In genomic region chr10:71429929-71430328, GRCh38 we compare ENCODE assay signal across 1 cellular context.
TF ChIP-seq lines count a peak whose summit lies in the region.

No MANE protein-coding gene starts in this region.

TF ChIP-seq in GM23338, 12 proteins besides CTCF, POLR2A, EP300 and RAD21 (continued from another document):
- TF ChIP-seq, protein P1, sequence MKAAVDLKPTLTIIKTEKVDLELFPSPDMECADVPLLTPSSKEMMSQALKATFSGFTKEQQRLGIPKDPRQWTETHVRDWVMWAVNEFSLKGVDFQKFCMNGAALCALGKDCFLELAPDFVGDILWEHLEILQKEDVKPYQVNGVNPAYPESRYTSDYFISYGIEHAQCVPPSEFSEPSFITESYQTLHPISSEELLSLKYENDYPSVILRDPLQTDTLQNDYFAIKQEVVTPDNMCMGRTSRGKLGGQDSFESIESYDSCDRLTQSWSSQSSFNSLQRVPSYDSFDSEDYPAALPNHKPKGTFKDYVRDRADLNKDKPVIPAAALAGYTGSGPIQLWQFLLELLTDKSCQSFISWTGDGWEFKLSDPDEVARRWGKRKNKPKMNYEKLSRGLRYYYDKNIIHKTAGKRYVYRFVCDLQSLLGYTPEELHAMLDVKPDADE (IDR thresholded peaks at IDR 0.05) = no peak
- TF ChIP-seq EZH2 (IDR thresholded peaks at IDR 0.05; ENCODE audit: low read depth, unreplicated experiment) (no peak), ZNF114 (CRISPR knock-in tag; IDR thresholded peaks at IDR 0.05) (no peak), EZH2phosphoT487 (IDR thresholded peaks at IDR 0.05; ENCODE audit: unreplicated experiment) (no peak)
- TF ChIP-seq, protein P2, sequence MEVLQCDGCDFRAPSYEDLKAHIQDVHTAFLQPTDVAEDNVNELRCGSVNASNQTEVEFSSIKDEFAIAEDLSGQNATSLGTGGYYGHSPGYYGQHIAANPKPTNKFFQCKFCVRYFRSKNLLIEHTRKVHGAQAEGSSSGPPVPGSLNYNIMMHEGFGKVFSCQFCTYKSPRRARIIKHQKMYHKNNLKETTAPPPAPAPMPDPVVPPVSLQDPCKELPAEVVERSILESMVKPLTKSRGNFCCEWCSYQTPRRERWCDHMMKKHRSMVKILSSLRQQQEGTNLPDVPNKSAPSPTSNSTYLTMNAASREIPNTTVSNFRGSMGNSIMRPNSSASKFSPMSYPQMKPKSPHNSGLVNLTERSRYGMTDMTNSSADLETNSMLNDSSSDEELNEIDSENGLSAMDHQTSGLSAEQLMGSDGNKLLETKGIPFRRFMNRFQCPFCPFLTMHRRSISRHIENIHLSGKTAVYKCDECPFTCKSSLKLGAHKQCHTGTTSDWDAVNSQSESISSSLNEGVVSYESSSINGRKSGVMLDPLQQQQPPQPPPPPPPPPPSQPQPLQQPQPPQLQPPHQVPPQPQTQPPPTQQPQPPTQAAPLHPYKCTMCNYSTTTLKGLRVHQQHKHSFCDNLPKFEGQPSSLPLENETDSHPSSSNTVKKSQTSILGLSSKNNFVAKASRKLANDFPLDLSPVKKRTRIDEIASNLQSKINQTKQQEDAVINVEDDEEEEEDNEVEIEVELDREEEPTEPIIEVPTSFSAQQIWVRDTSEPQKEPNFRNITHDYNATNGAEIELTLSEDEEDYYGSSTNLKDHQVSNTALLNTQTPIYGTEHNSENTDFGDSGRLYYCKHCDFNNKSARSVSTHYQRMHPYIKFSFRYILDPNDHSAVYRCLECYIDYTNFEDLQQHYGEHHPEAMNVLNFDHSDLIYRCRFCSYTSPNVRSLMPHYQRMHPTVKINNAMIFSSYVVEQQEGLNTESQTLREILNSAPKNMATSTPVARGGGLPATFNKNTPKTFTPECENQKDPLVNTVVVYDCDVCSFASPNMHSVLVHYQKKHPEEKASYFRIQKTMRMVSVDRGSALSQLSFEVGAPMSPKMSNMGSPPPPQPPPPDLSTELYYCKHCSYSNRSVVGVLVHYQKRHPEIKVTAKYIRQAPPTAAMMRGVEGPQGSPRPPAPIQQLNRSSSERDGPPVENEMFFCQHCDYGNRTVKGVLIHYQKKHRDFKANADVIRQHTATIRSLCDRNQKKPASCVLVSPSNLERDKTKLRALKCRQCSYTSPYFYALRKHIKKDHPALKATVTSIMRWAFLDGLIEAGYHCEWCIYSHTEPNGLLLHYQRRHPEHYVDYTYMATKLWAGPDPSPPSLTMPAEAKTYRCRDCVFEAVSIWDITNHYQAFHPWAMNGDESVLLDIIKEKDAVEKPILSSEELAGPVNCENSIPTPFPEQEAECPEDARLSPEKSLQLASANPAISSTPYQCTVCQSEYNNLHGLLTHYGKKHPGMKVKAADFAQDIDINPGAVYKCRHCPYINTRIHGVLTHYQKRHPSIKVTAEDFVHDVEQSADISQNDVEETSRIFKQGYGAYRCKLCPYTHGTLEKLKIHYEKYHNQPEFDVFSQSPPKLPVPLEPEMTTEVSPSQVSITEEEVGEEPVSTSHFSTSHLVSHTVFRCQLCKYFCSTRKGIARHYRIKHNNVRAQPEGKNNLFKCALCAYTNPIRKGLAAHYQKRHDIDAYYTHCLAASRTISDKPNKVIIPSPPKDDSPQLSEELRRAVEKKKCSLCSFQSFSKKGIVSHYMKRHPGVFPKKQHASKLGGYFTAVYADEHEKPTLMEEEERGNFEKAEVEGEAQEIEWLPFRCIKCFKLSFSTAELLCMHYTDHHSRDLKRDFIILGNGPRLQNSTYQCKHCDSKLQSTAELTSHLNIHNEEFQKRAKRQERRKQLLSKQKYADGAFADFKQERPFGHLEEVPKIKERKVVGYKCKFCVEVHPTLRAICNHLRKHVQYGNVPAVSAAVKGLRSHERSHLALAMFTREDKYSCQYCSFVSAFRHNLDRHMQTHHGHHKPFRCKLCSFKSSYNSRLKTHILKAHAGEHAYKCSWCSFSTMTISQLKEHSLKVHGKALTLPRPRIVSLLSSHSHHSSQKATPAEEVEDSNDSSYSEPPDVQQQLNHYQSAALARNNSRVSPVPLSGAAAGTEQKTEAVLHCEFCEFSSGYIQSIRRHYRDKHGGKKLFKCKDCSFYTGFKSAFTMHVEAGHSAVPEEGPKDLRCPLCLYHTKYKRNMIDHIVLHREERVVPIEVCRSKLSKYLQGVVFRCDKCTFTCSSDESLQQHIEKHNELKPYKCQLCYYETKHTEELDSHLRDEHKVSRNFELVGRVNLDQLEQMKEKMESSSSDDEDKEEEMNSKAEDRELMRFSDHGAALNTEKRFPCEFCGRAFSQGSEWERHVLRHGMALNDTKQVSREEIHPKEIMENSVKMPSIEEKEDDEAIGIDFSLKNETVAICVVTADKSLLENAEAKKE (CRISPR knock-in tag; IDR thresholded peaks at IDR 0.05) = no peak
